ENCODE assay signal across 1 cellular context in the genomic region with DNA sequence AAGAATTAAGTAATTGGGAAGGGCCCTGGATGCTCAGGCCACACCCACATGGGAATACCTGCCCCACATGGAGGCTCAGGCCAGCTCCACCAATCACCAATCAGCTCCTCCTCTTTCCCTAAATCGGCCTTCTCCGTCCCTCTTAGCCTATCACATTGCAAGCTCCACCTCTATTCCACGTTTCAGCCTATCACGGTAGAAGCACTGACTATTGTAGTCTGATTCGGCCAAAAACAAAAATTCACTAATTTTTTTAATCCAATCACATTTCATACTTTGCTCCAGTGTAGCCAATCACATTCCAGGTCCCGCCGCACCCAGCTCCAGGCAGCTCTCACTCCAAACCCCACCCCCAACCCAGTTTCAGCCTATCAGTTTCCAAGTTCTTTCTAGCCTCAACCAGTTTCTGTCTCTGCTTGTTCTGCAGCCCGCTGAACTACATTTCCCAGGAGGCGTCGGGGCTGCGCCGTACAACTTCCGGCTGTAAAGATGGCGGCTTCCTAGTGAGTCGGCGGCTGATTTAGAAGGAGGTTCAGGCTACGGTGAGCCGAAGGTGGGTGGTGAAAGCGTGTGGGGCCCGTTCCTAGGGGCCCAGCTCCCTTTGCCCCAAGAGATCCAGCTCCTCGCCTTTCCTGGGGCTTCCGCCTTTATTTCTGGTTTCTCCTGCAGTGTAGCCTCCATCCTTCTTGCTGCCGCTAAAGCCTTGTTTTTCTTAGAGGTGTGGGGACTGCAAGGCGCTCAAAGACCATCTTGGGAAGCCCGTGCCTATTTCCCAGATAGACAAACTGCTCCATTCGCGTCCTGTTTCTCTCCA.
TF ChIP-seq lines count a peak whose summit lies in the region.

BABAM1 (plus strand) TSS at position 469 of the 814 bp plus-strand sequence. CDS start 1,364 bp downstream, outside the sequence.

TF ChIP-seq in H1, 55 proteins besides CTCF, POLR2A, EP300 and RAD21 (continued from another document):
- TF ChIP-seq RBBP5 (IDR thresholded peaks at IDR 0.05; ENCODE audit: borderline replicate concordance, low read depth, low read length) (no peak), SIN3A (conservative IDR thresholded peaks at IDR 0.05 in 1 of 2, IDR thresholded peaks at IDR 0.05 in 1 of 2; ENCODE audit: low read depth in 1 of 2, low read length in 2 of 2) (peak; percentile 52 to 73; a peak in 1 of 4 replicates), RFX5 (IDR thresholded peaks at IDR 0.05; ENCODE audit: borderline replicate concordance, low read depth, low read length) (no peak), HDAC2 (IDR thresholded peaks at IDR 0.05; ENCODE audit: borderline replicate concordance in 1 of 2, low read depth in 2 of 2, low read length in 2 of 2) (peak in 1 of 2 experiments; percentile 93; a peak in 1 of 4 replicates), ASH2L (IDR thresholded peaks at IDR 0.05; ENCODE audit: low read length) (peak; percentile 42), CEBPB (IDR thresholded peaks at IDR 0.05; ENCODE audit: low read depth, low read length) (no peak), CBX8 (IDR thresholded peaks at IDR 0.05; ENCODE audit: borderline replicate concordance, low read depth, low read length) (no peak), TCF12 (IDR thresholded peaks at IDR 0.05; ENCODE audit: low read depth, low read length) (no peak), TEAD4 (IDR thresholded peaks at IDR 0.05; ENCODE audit: low read depth, low read length) (no peak), ATF2 (IDR thresholded peaks at IDR 0.05; ENCODE audit: low read length) (no peak), MAFK (IDR thresholded peaks at IDR 0.05; ENCODE audit: low read depth, low read length) (no peak), PHF8 (conservative IDR thresholded peaks at IDR 0.05; ENCODE audit: low read depth, low read length) (peak; percentile 69), BRCA1 (IDR thresholded peaks at IDR 0.05; ENCODE audit: low read depth, low read length) (no peak), RXRA (IDR thresholded peaks at IDR 0.05; ENCODE audit: insufficient read depth, low read depth, low read length) (no peak), ZNF274 (IDR thresholded peaks at IDR 0.05; ENCODE audit: borderline replicate concordance, extremely low read depth, low read length) (no peak), SIX5 (IDR thresholded peaks at IDR 0.05; ENCODE audit: low read depth, low read length) (peak; percentile 85), CBX5 (IDR thresholded peaks at IDR 0.05; ENCODE audit: low read depth, low read length) (no peak), CHD7 (IDR thresholded peaks at IDR 0.05; ENCODE audit: insufficient replicate concordance, low read length) (no peak), POU5F1 (IDR thresholded peaks at IDR 0.05; ENCODE audit: low read depth, low read length) (no peak), SP1 (IDR thresholded peaks at IDR 0.05; ENCODE audit: low read depth, low read length) (peak; percentile 100), TBP (IDR thresholded peaks at IDR 0.05; ENCODE audit: low read depth, low read length) (peak; percentile 88), SIRT6 (IDR thresholded peaks at IDR 0.05; ENCODE audit: low read length) (no peak), JUN (IDR thresholded peaks at IDR 0.05; ENCODE audit: low read depth, low read length) (no peak), YY1 (IDR thresholded peaks at IDR 0.05; ENCODE audit: low read depth, low read length) (peak; percentile 97), E2F6 (IDR thresholded peaks at IDR 0.05) (no peak), CHD1 (IDR thresholded peaks at IDR 0.05; ENCODE audit: low read depth, low read length) (no peak), HDAC6 (IDR thresholded peaks at IDR 0.05; ENCODE audit: low read depth, low read length) (no peak), SP2 (IDR thresholded peaks at IDR 0.05; ENCODE audit: low read length) (peak; percentile 44; the same call in 1 of the 2 replicates), NRF1 (IDR thresholded peaks at IDR 0.05; ENCODE audit: low read depth, low read length) (no peak), EGR1 (IDR thresholded peaks at IDR 0.05; ENCODE audit: borderline replicate concordance, low read depth, low read length) (no peak), TAF1 (IDR thresholded peaks at IDR 0.05; ENCODE audit: low read depth, low read length) (peak; percentile 97), BCL11A (IDR thresholded peaks at IDR 0.05; ENCODE audit: low read depth in 2 of 2, low read length in 2 of 2) (no peak), KDM4A (IDR thresholded peaks at IDR 0.05; ENCODE audit: low read depth, low read length, severe bottlenecking) (no peak), SRF (IDR thresholded peaks at IDR 0.05; ENCODE audit: low read depth, low read length) (peak; percentile 35; the same call in 1 of the 2 replicates), CTBP2 (IDR thresholded peaks at IDR 0.05; ENCODE audit: borderline replicate concordance, insufficient read depth, insufficient read length, low read length) (no peak), KDM5A (IDR thresholded peaks at IDR 0.05; ENCODE audit: low read length) (peak; percentile 98), CHD2 (IDR thresholded peaks at IDR 0.05; ENCODE audit: low read length) (peak; percentile 88), USF2 (IDR thresholded peaks at IDR 0.05; ENCODE audit: low read length) (no peak), JUND (IDR thresholded peaks at IDR 0.05; ENCODE audit: low read length) (no peak; the same call in 1 of the 2 replicates), EZH2 (IDR thresholded peaks at IDR 0.05; ENCODE audit: low read depth, low read length, severe bottlenecking) (no peak), GABPA (IDR thresholded peaks at IDR 0.05; ENCODE audit: borderline replicate concordance, insufficient read depth, low read length) (peak; percentile 91), CREB1 (IDR thresholded peaks at IDR 0.05) (peak; percentile 71)
- TF ChIP-seq, protein P1, sequence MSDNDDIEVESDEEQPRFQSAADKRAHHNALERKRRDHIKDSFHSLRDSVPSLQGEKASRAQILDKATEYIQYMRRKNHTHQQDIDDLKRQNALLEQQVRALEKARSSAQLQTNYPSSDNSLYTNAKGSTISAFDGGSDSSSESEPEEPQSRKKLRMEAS (IDR thresholded peaks at IDR 0.05) = no peak
TF ChIP-seq in H1: peak in this region for 18.
